In genomic region chr10:947051-947450, GRCh38 we compare ENCODE assay signal across 1 cellular context.
TF ChIP-seq lines count a peak whose summit lies in the region.

No MANE protein-coding gene starts in this region.

TF ChIP-seq in GM23338, 12 proteins besides CTCF, POLR2A, EP300 and RAD21 (continued from another document):
- no peak for TF ChIP-seq ZNF462 (CRISPR knock-in tag; IDR thresholded peaks at IDR 0.05)
